25 cellular contexts compared by ENCODE assay signal in genomic region chr4:24164054-24164453, GRCh38.
A peak's percentile ranks its signal among the peaks of the same experiment; 100 is the strongest.
DNase-seq lines count a peak whose midpoint lies in the region; ATAC-seq and TF ChIP-seq lines count a peak whose summit lies in the region.
"Had no signal": no experiment of that assay in that cellular context is flagged by ENCODE, and none has a peak within 500 bp of the region (broad histone marks: within the 10 kb centered on the region; RNA-seq: fewer than 3 reads in every experiment).

No MANE protein-coding gene starts in this region.

- H3K9me3 ChIP-seq in fibroblast of lung (ENCODE audit: control insufficient read depth, insufficient read depth, low read depth, low read length) = no peaks in the 10 kb centered on the region
- no peaks in the 10 kb centered on the region for H3K9me3 ChIP-seq in psoas muscle
- H3K9me3 ChIP-seq in upper lobe of left lung = no peaks in the 10 kb centered on the region
- H3K9me3 ChIP-seq: ovary, thoracic aorta had no signal

- ATAC-seq in psoas muscle = peak; percentile 52 to 66 (median 58)
- ATAC-seq in upper lobe of left lung (ENCODE audit: low FRiP score in 2 of 2) = no peak
- ATAC-seq: activated CD4-positive, alpha-beta T cell treated with anti-CD3 and anti-CD28 coated beads for 36 hours; activated CD8-positive, alpha-beta T cell treated with anti-CD3 and anti-CD28 coated beads for 36 hours; PC-3; stimulated activated naive CD8-positive, alpha-beta T cell treated with anti-CD3 and anti-CD28 coated beads, Interleukin-15, amount 100 ng/mL, for 72 hours had no signal

- intact Hi-C loops in psoas muscle (cut with DNase I) = no loop called here

- DNase-seq in DMS53 (lab: John Stamatoyannopoulos, UW) = peak; percentile 31
- no peak for DNase-seq in DMS53 treated with DMSO at 0.1 percent for 48 hours (lab: John Stamatoyannopoulos, UW; ENCODE audit: unreplicated experiment)
- peak; percentile 8 for DNase-seq in SK-MEL-5 (ENCODE audit: low read depth, low spot score)
- peak; percentile 14 to 29 for DNase-seq in fibroblast of lung (ENCODE audit: low read depth in 2 of 2)
- no peak for DNase-seq in psoas muscle
- DNase-seq in upper lobe of left lung = no peak
- no peak for DNase-seq in stimulated activated CD4-positive, alpha-beta T cell treated with anti-CD3 and anti-CD28 coated beads, Interleukin-1b, Interleukin-23, amount 100 ng/mL, for 48 hours
- DNase-seq in SHP77 treated with DMSO at 0.1 percent for 48 hours (lab: John Stamatoyannopoulos, UW) = no peak
- DNase-seq: activated CD4-positive, alpha-beta T cell treated with anti-CD3 and anti-CD28 coated beads for 36 hours; activated CD8-positive, alpha-beta T cell treated with anti-CD3 and anti-CD28 coated beads for 36 hours; activated naive CD4-positive, alpha-beta T cell treated with anti-CD3 and anti-CD28 coated beads for 36 hours; C1 segment of cervical spinal cord; cortex of kidney; effector memory CD4-positive, alpha-beta T cell; heart left ventricle; NCI-H1105 treated with DMSO at 0.1 percent for 48 hours; NCI-H1930; NCI-H524; NK-92 treated with Interleukin-12 subunit alpha and Interleukin-12 subunit beta, amount 100 ng/mL, for 24 hours; ovary; PC-3; stimulated activated naive CD8-positive, alpha-beta T cell treated with anti-CD3 and anti-CD28 coated beads, Interleukin-15, amount 100 ng/mL, for 72 hours had no signal

- no peak overlapping the region for H2AFZ ChIP-seq in fibroblast of lung (ENCODE audit: low read length)

- H3K4me2 ChIP-seq in fibroblast of lung (ENCODE audit: extremely low read depth, insufficient read depth, low read length) = no peak overlapping the region

- no peak for TF ChIP-seq EP300 in upper lobe of left lung (IDR thresholded peaks at IDR 0.05)

- TF ChIP-seq CTCF in fibroblast of lung (conservative IDR thresholded peaks at IDR 0.05 in 1 of 2, IDR thresholded peaks at IDR 0.05 in 1 of 2; ENCODE audit: low read depth in 1 of 2, low read length in 2 of 2) = no peak
- no peak for TF ChIP-seq CTCF in psoas muscle (IDR thresholded peaks at IDR 0.05)
- TF ChIP-seq CTCF in upper lobe of left lung (IDR thresholded peaks at IDR 0.05) = no peak

- H3K27ac ChIP-seq in fibroblast of lung (ENCODE audit: insufficient read depth, low read length) = no peak overlapping the region
- H3K27ac ChIP-seq in psoas muscle = no peak overlapping the region
- H3K27ac ChIP-seq in upper lobe of left lung = no peak overlapping the region
- H3K27ac ChIP-seq: 22Rv1, cardiac muscle cell, heart left ventricle, ovary, thoracic aorta had no signal

- H3K27me3 ChIP-seq in fibroblast of lung (ENCODE audit: control insufficient read depth, insufficient read depth, low read length) (no peaks in the 10 kb centered on the region), psoas muscle (ENCODE audit: insufficient read depth in 3 of 3, low read length in 2 of 3) (no peaks in the 10 kb centered on the region), upper lobe of left lung (no peaks in the 10 kb centered on the region)
- H3K27me3 ChIP-seq: cardiac muscle cell, heart left ventricle, ovary had no signal

- H3K9ac ChIP-seq in fibroblast of lung (ENCODE audit: insufficient read depth, low read length) = no peak overlapping the region

- in situ Hi-C loops in SK-MEL-5 (cut with HindIII; ENCODE audit: low pct_unique_long_range_greater_than_20kb, low sequenced_read_pairs) = no loop called here

- no peak for TF ChIP-seq POLR2A in upper lobe of left lung (IDR thresholded peaks at IDR 0.05)

- 19 to 30% (median 21%) methylated on average over 1 of the region's 1 CpG for WGBS in psoas muscle, 3 donors
- 8 to 38% methylated on average over 1 of the region's 1 CpG for WGBS in upper lobe of left lung, 2 donors

- H3K4me3 ChIP-seq in fibroblast of lung (replicated peaks in 1 of 4; ENCODE audit: control extremely low read depth in 1 of 4, insufficient read depth in 1 of 4, low read depth in 3 of 4, low read length in 4 of 4) (no peak overlapping the region), psoas muscle (no peak overlapping the region), upper lobe of left lung (no peak overlapping the region)
- H3K4me3 ChIP-seq: cardiac muscle cell, heart left ventricle, ovary, thoracic aorta had no signal

- no peaks in the 10 kb centered on the region for H4K20me1 ChIP-seq in fibroblast of lung (ENCODE audit: control insufficient read depth, extremely low read depth, insufficient read depth, low read length)

- no peaks in the 10 kb centered on the region for H3K79me2 ChIP-seq in fibroblast of lung (ENCODE audit: control insufficient read depth, insufficient read depth, low read length)

- no peaks in the 10 kb centered on the region for H3K4me1 ChIP-seq in fibroblast of lung (ENCODE audit: control insufficient read depth, extremely low read depth, insufficient read depth, low read length)
- no peaks in the 10 kb centered on the region for H3K4me1 ChIP-seq in psoas muscle
- no peaks in the 10 kb centered on the region for H3K4me1 ChIP-seq in upper lobe of left lung

- H3K36me3 ChIP-seq in fibroblast of lung (ENCODE audit: control insufficient read depth, insufficient read depth, low read length) (no peaks in the 10 kb centered on the region), psoas muscle (ENCODE audit: insufficient read depth in 1 of 2, low read depth in 1 of 2) (no peaks in the 10 kb centered on the region), upper lobe of left lung (no peaks in the 10 kb centered on the region)
- H3K36me3 ChIP-seq: cardiac muscle cell, heart left ventricle, ovary, thoracic aorta had no signal

Comparison
In these comparisons a context has a peak if more than half of its experiments do, and no peak if none do; other contexts are left out.
1. DNase-seq: peak in DMS53 (single experiment), SK-MEL-5 (single experiment) and fibroblast of lung (2 of 2); none in DMS53 treated with DMSO at 0.1 percent for 48 hours (single experiment), psoas muscle (0 of 2), upper lobe of left lung (0 of 2), stimulated activated CD4-positive, alpha-beta T cell treated with anti-CD3 and anti-CD28 coated beads, Interleukin-1b, Interleukin-23, amount 100 ng/mL, for 48 hours (single experiment) and SHP77 treated with DMSO at 0.1 percent for 48 hours (single experiment).
2. ATAC-seq: peak in psoas muscle (4 of 4); none in upper lobe of left lung (0 of 2).